Comparison of ENCODE assay signal across 8 cellular contexts in genomic region chr18:616380-616995, GRCh38. TPM values are rescaled to one million over a fixed set of nuclear protein-coding genes. Genes with fewer than 3 reads are reported as not detected.
DNase-seq lines count a peak whose midpoint lies in the region; ATAC-seq, FAIRE-seq and TF ChIP-seq lines count a peak whose summit lies in the region.

No MANE protein-coding gene starts in this region.

- no peaks in the 10 kb centered on the region for H3K4me1 ChIP-seq in kidney (ENCODE audit: control insufficient read depth in 1 of 2, insufficient read depth in 1 of 2, low read depth in 1 of 2, low read length in 2 of 2)

- H3K4me3 ChIP-seq in AG09309 (ENCODE audit: control insufficient read depth, low read depth, low read length) (no peak overlapping the region), astrocyte of the spinal cord (ENCODE audit: low read depth, low read length) (no peak overlapping the region), kidney (ENCODE audit: low read length in 2 of 2) (no peak overlapping the region)

- FAIRE-seq in GM18507 (lab: Jason Lieb, UNC) (peak; percentile 55), kidney (lab: Jason Lieb, UNC) (peak; percentile 98), urothelium cell line (lab: Jason Lieb, UNC) (peak; percentile 61)

- no peak overlapping the region for H3K9ac ChIP-seq in kidney (ENCODE audit: low read length in 2 of 2)

- DNase-seq in AG09309 (ENCODE audit: low read depth) (no peak), GM18507 (ENCODE audit: extremely low spot score, insufficient read length, low read depth) (peak; percentile 20), NCI-H2227 (lab: John Stamatoyannopoulos, UW; ENCODE audit: unreplicated experiment) (peak; percentile 34), astrocyte of the spinal cord (ENCODE audit: low read depth, low spot score) (peak; percentile 56), kidney (no peak), urothelium cell line (ENCODE audit: low spot score) (peak; percentile 64)
- no peak for DNase-seq in effector CD8-positive, alpha-beta T cell (lab: John Stamatoyannopoulos, UW)

- TF ChIP-seq CTCF in AG09309 (IDR thresholded peaks at IDR 0.05; ENCODE audit: control insufficient read depth, insufficient read depth, low read depth, low read length, missing control alignments), result peak; percentile 69
- peak; percentile 60 for TF ChIP-seq CTCF in astrocyte of the spinal cord (IDR thresholded peaks at IDR 0.05; ENCODE audit: low read depth, low read length)
- TF ChIP-seq CTCF in kidney (IDR thresholded peaks at IDR 0.05; ENCODE audit: borderline replicate concordance, extremely low read depth, insufficient read depth), result peak; percentile 49

- H3K9me3 ChIP-seq in kidney (ENCODE audit: control insufficient read depth in 1 of 2, low read length in 2 of 2), result no peaks in the 10 kb centered on the region

- no peak overlapping the region for H3K27ac ChIP-seq in kidney (ENCODE audit: low read depth in 2 of 2, low read length in 2 of 2)

- in situ Hi-C loops in astrocyte of the spinal cord (cut with HindIII; ENCODE audit: low sequenced_read_pairs), result no loop called here

- intact Hi-C loops in kidney (cut with DNase I), result no loop called here

- H3K36me3 ChIP-seq in kidney (ENCODE audit: control insufficient read depth in 1 of 2, insufficient read depth in 2 of 2, low read length in 2 of 2), result no peaks in the 10 kb centered on the region

- no peak for ATAC-seq in HG03520 (IDR thresholded peaks at IDR 0.05; ENCODE audit: unreplicated experiment)

RNA-seq across cellular contexts. Expression of gene CLUL1, which starts 19.7 kb away (rescaled TPM):
- total RNA-seq in kidney, result 1.4 TPM
- 13.3 TPM for polyA plus RNA-seq in kidney (ENCODE audit: insufficient read depth, low read depth, low replicate concordance)

RNA-seq across cellular contexts. Expression of gene CETN1, which starts 36.3 kb away (rescaled TPM):
- not detected for total RNA-seq in kidney
- not detected for polyA plus RNA-seq in kidney (ENCODE audit: insufficient read depth, low read depth, low replicate concordance)

RNA-seq across cellular contexts. Expression of gene TYMS, which starts 41.0 kb away (rescaled TPM):
- 6.0 TPM for total RNA-seq in kidney
- polyA plus RNA-seq in kidney (ENCODE audit: insufficient read depth, low read depth, low replicate concordance), result 10.2 TPM

Comparison
In these comparisons a context has a peak if more than half of its experiments do, and no peak if none do; other contexts are left out.
1. DNase-seq: peak in GM18507 (single experiment), NCI-H2227 (single experiment), astrocyte of the spinal cord (single experiment) and urothelium cell line (single experiment); none in AG09309 (single experiment), kidney (single experiment) and effector CD8-positive, alpha-beta T cell (single experiment).
2. Peak in every context shown above with its lines, with median percentiles within 50 percentile points of each other: CTCF ChIP-seq.